1 cellular context compared by ENCODE assay signal in genomic region chr10:101139421-101139911, GRCh38.
TF ChIP-seq lines count a peak whose summit lies in the region.

No MANE protein-coding gene starts in this region.

TF ChIP-seq in SK-N-SH treated with all-trans-retinoic acid at 6 μM for 48 hours, 23 proteins besides CTCF, POLR2A, EP300 and RAD21 (continued from another document):
- no peak for TF ChIP-seq ZC3H10 (CRISPR knock-in tag; IDR thresholded peaks at IDR 0.05)
- TF ChIP-seq SNAI2 (CRISPR knock-in tag; IDR thresholded peaks at IDR 0.05), result no peak
- TF ChIP-seq POU6F1 (CRISPR knock-in tag; IDR thresholded peaks at IDR 0.05; ENCODE audit: borderline replicate concordance, low read depth), result no peak
- no peak for TF ChIP-seq ZFP30 (CRISPR knock-in tag; IDR thresholded peaks at IDR 0.05)
- TF ChIP-seq PPARA (CRISPR knock-in tag; IDR thresholded peaks at IDR 0.05; ENCODE audit: borderline replicate concordance), result no peak
- no peak for TF ChIP-seq ZFP3 (CRISPR knock-in tag; IDR thresholded peaks at IDR 0.05)
